Comparison of ENCODE assay signal across 8 cellular contexts in the genomic region with DNA sequence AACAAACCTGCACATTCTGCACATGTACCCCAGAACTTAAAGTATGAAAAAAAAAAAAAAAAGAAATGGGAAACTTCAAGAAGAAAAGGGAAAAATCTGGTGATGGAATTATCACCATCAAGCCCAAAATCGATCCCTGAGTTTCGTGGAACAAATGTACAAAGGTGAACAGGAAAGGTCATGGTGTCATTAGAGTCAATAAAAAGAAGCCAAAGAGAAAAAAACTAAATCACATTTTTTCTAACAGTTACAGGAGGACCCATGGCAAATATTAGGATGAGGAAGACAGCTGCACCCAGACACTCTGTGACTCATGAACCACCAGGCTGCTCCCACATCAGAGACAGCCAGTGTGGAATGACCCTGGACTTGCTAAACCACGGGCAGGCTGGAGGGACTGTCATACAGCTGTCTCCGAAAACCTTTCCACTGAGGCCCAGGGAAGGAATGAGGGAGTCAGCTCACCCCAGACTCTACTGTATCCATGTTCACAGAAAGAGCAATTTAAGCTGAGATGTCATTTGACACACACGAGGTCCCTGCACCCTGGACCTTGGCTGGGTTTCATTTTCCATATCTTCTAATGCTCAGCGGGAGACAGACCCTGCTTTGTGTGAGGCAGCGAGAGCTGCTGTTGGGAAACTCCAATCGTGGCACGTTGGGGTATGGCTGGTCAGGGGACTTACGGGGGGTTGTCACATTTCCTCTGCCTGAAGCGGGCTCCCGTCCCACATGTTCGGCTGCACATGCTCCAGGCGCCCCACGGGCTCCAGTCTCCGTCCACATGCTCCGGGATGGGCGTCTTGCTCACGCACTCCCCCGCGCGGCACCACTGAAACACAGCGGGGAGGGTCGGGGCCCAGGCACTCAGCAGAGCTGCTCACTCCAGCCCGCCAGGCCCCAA.
DNase-seq lines count a peak whose midpoint lies in the region; ATAC-seq and TF ChIP-seq lines count a peak whose summit lies in the region.

No MANE protein-coding gene starts in this region.

- H3K4me1 Mint-ChIP-seq in CD4-positive, CD25-positive, alpha-beta regulatory T cell: peaks cover 0 to 4% (median 0%) of the 10 kb centered on the region in 4 donors

- no peak overlapping the region for H3K4me3 ChIP-seq in CD4-positive, CD25-positive, alpha-beta regulatory T cell (ENCODE audit: low read depth, low read length)
- H3K4me3 ChIP-seq in duodenal mucosa (ENCODE audit: low read depth in 1 of 2, low read length in 2 of 2): peak overlapping the region; percentile 42 to 66
- H3K4me3 ChIP-seq in osteoblast (ENCODE audit: insufficient read depth, low read length): peak overlapping the region; percentile 69
- H3K4me3 ChIP-seq in breast epithelium: peak overlapping the region in 1 of 3 donors; percentile 13

- no peaks in the 10 kb centered on the region for H3K79me2 ChIP-seq in osteoblast (ENCODE audit: insufficient read depth, low read length)

- no peak overlapping the region for H3K27ac ChIP-seq in CD4-positive, CD25-positive, alpha-beta regulatory T cell (ENCODE audit: insufficient read depth, low read length, poor library complexity, severe bottlenecking)
- no peak overlapping the region for H3K27ac ChIP-seq in duodenal mucosa (ENCODE audit: low read depth, low read length)
- no peak overlapping the region for H3K27ac ChIP-seq in osteoblast (ENCODE audit: low read depth, low read length)
- no peak overlapping the region for H3K27ac ChIP-seq in breast epithelium

- peak overlapping the region in 2 of 4 donors; percentile 72 to 76 for H3K4me3 Mint-ChIP-seq in CD4-positive, CD25-positive, alpha-beta regulatory T cell

- H3K27me3 Mint-ChIP-seq in CD4-positive, CD25-positive, alpha-beta regulatory T cell: no peaks in the 10 kb centered on the region

- H3K9ac ChIP-seq in duodenal mucosa (ENCODE audit: low read depth in 1 of 2, low read length in 2 of 2): no peak overlapping the region

- H3K36me3 Mint-ChIP-seq in CD4-positive, CD25-positive, alpha-beta regulatory T cell: peaks cover 12% of the 10 kb centered on the region

- no peaks in the 10 kb centered on the region for H3K9me3 Mint-ChIP-seq in CD4-positive, CD25-positive, alpha-beta regulatory T cell

- peak in 2 of 3 donors; percentile 12 to 27 for DNase-seq in CD4-positive, CD25-positive, alpha-beta regulatory T cell
- DNase-seq in NOMO-1 treated with DMSO at 0.1 percent for 48 hours (lab: John Stamatoyannopoulos, UW; ENCODE audit: unreplicated experiment) (peak; percentile 19), osteoblast (ENCODE audit: insufficient read length, low spot score, missing footprints) (peak; percentile 93), breast epithelium (ENCODE audit: low spot score in 2 of 2) (no peak), NCI-H1417 treated with DMSO at 0.1 percent for 48 hours (lab: John Stamatoyannopoulos, UW) (no peak), posterior vena cava (ENCODE audit: low spot score) (no peak)

- no peak for TF ChIP-seq POLR2A in breast epithelium (IDR thresholded peaks at IDR 0.05)

- intact Hi-C loops in breast epithelium (cut with DNase I; ENCODE audit: low total_unique reads) (loop anchor here (1.0 kb wide), 1 partner anchor 20 kb away; no protein-coding TSS in a partner anchor), posterior vena cava (cut with DNase I) (no loop called here)

- no peaks in the 10 kb centered on the region for H4K20me1 ChIP-seq in osteoblast (ENCODE audit: insufficient read depth, low read length)

- H3K4me1 ChIP-seq in CD4-positive, CD25-positive, alpha-beta regulatory T cell (ENCODE audit: control insufficient read depth, insufficient read depth, low read length, poor library complexity, severe bottlenecking): no peaks in the 10 kb centered on the region
- H3K4me1 ChIP-seq in duodenal mucosa (ENCODE audit: control insufficient read depth in 1 of 2, insufficient read depth in 2 of 2, low read length in 2 of 2): no peaks in the 10 kb centered on the region
- H3K4me1 ChIP-seq in osteoblast (ENCODE audit: insufficient read depth, low read length): peaks cover 5% of the 10 kb centered on the region
- no peaks in the 10 kb centered on the region for H3K4me1 ChIP-seq in breast epithelium

- ATAC-seq in CD4-positive, CD25-positive, alpha-beta regulatory T cell (ENCODE audit: low read depth in 2 of 2): peak in 1 of 2 donors; percentile 34
- ATAC-seq in GM18520 (IDR thresholded peaks at IDR 0.05; ENCODE audit: unreplicated experiment): no peak

- TF ChIP-seq CTCF in osteoblast (IDR thresholded peaks at IDR 0.05; ENCODE audit: extremely low read depth, low read depth, low read length): peak; percentile 58
- TF ChIP-seq CTCF in breast epithelium (IDR thresholded peaks at IDR 0.05): no peak

- H3K9me3 ChIP-seq in CD4-positive, CD25-positive, alpha-beta regulatory T cell (ENCODE audit: control insufficient read depth in 2 of 2, low read length in 2 of 2): no peaks in the 10 kb centered on the region
- H3K9me3 ChIP-seq in duodenal mucosa (ENCODE audit: control insufficient read depth in 1 of 2, low read length in 2 of 2) (no peaks in the 10 kb centered on the region), osteoblast (ENCODE audit: low read depth, low read length) (no peaks in the 10 kb centered on the region), breast epithelium (no peaks in the 10 kb centered on the region)

- H3K27me3 ChIP-seq in CD4-positive, CD25-positive, alpha-beta regulatory T cell (ENCODE audit: control insufficient read depth, insufficient read depth, low read length): no peaks in the 10 kb centered on the region
- H3K27me3 ChIP-seq in duodenal mucosa (ENCODE audit: control insufficient read depth in 1 of 2, insufficient read depth in 2 of 2, low read length in 2 of 2): no peaks in the 10 kb centered on the region
- no peaks in the 10 kb centered on the region for H3K27me3 ChIP-seq in osteoblast (ENCODE audit: insufficient read depth, low read length)
- H3K27me3 ChIP-seq in breast epithelium: no peaks in the 10 kb centered on the region

- H3K27ac Mint-ChIP-seq in CD4-positive, CD25-positive, alpha-beta regulatory T cell: no peak overlapping the region

- no peaks in the 10 kb centered on the region for H3K36me3 ChIP-seq in CD4-positive, CD25-positive, alpha-beta regulatory T cell (ENCODE audit: control insufficient read depth, insufficient read depth, low read length)
- H3K36me3 ChIP-seq in duodenal mucosa (ENCODE audit: control insufficient read depth in 1 of 2, insufficient read depth in 2 of 2, low read length in 2 of 2) (no peaks in the 10 kb centered on the region), osteoblast (ENCODE audit: insufficient read depth, low read length) (no peaks in the 10 kb centered on the region), breast epithelium (no peaks in the 10 kb centered on the region)

- H3K4me2 ChIP-seq in osteoblast (ENCODE audit: insufficient read depth, low read length): peak overlapping the region; percentile 82

- H2AFZ ChIP-seq in osteoblast (ENCODE audit: low read length): peak overlapping the region; percentile 75

Comparison
In these comparisons a context has a peak if more than half of its experiments do, and no peak if none do; other contexts are left out.
1. DNase-seq: peak in CD4-positive, CD25-positive, alpha-beta regulatory T cell (2 of 3), NOMO-1 treated with DMSO at 0.1 percent for 48 hours (single experiment) and osteoblast (single experiment); none in breast epithelium (0 of 2), NCI-H1417 treated with DMSO at 0.1 percent for 48 hours (single experiment) and posterior vena cava (single experiment).